In the genomic region with DNA sequence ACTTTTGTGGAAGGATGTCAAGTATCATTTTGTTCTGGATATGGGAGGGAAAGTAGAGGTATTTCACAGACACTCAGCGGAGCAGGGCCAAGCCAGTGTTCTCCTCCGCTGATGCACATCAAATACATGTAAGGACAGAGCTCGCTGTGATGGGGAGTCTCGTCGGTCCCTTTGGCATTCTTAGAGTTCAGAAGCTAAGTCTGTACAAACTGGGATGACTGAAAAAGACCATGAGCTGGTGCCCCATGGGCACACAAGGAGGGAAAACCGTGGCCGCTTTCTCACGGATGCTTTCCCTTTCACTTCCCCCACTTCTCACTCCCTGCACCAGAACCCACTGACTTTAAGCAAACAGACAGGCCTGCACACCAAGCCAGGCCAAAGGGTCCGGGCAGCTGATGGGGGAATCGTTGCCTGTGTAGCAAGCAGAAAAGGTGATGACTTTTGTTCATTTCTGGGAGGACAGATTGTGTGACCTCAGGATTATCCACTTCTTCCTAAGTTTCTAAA, we compare ENCODE assay signal across 1 cellular context.
TF ChIP-seq lines count a peak whose summit lies in the region.

No MANE protein-coding gene starts in this region.

TF ChIP-seq in SK-N-SH treated with all-trans-retinoic acid at 6 μM for 48 hours, 23 proteins besides CTCF, POLR2A, EP300 and RAD21 (continued from another document):
- TF ChIP-seq, protein P1, sequence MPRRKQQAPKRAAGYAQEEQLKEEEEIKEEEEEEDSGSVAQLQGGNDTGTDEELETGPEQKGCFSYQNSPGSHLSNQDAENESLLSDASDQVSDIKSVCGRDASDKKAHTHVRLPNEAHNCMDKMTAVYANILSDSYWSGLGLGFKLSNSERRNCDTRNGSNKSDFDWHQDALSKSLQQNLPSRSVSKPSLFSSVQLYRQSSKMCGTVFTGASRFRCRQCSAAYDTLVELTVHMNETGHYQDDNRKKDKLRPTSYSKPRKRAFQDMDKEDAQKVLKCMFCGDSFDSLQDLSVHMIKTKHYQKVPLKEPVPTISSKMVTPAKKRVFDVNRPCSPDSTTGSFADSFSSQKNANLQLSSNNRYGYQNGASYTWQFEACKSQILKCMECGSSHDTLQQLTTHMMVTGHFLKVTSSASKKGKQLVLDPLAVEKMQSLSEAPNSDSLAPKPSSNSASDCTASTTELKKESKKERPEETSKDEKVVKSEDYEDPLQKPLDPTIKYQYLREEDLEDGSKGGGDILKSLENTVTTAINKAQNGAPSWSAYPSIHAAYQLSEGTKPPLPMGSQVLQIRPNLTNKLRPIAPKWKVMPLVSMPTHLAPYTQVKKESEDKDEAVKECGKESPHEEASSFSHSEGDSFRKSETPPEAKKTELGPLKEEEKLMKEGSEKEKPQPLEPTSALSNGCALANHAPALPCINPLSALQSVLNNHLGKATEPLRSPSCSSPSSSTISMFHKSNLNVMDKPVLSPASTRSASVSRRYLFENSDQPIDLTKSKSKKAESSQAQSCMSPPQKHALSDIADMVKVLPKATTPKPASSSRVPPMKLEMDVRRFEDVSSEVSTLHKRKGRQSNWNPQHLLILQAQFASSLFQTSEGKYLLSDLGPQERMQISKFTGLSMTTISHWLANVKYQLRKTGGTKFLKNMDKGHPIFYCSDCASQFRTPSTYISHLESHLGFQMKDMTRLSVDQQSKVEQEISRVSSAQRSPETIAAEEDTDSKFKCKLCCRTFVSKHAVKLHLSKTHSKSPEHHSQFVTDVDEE (CRISPR knock-in tag; IDR thresholded peaks at IDR 0.05): no peak
- TF ChIP-seq BACH2 (CRISPR knock-in tag; IDR thresholded peaks at IDR 0.05; ENCODE audit: borderline replicate concordance) (no peak), SNAI2 (CRISPR knock-in tag; IDR thresholded peaks at IDR 0.05) (no peak), GLIS3 (CRISPR knock-in tag; IDR thresholded peaks at IDR 0.05) (no peak)
- TF ChIP-seq, protein P2, sequence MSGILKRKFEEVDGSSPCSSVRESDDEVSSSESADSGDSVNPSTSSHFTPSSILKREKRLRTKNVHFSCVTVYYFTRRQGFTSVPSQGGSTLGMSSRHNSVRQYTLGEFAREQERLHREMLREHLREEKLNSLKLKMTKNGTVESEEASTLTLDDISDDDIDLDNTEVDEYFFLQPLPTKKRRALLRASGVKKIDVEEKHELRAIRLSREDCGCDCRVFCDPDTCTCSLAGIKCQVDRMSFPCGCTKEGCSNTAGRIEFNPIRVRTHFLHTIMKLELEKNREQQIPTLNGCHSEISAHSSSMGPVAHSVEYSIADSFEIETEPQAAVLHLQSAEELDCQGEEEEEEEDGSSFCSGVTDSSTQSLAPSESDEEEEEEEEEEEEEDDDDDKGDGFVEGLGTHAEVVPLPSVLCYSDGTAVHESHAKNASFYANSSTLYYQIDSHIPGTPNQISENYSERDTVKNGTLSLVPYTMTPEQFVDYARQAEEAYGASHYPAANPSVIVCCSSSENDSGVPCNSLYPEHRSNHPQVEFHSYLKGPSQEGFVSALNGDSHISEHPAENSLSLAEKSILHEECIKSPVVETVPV (CRISPR knock-in tag; IDR thresholded peaks at IDR 0.05): no peak
